In genomic region chr1:102498929-102499328, GRCh38 we compare ENCODE assay signal across 25 cellular contexts.
"Had no signal": no experiment of that assay in that cellular context is flagged by ENCODE, and none has a peak within 500 bp of the region (broad histone marks: within the 10 kb centered on the region; RNA-seq: fewer than 3 reads in every experiment).

No MANE protein-coding gene starts in this region.

- H3K36me3 ChIP-seq: left lung, lower lobe of right lung, neutrophil, right atrium auricular region, right lobe of liver, tibial nerve, upper lobe of left lung, vagina had no signal

- H3K4me1 ChIP-seq: left lung, lower lobe of right lung, right atrium auricular region, right lobe of liver, tibial nerve, upper lobe of left lung, vagina had no signal

- H3K27ac ChIP-seq: left lung, lower lobe of right lung, neutrophil, right atrium auricular region, right lobe of liver, tibial nerve, upper lobe of left lung, vagina had no signal

- H3K9me3 ChIP-seq: neutrophil, right lobe of liver, vagina had no signal

- DNase-seq: hypothalamus; immature natural killer cell; kidney; left colon; left lung; lower lobe of right lung; mammary epithelial cell; mesenchymal stem cell; naive thymus-derived CD8-positive, alpha-beta T cell; occipital lobe; right lobe of liver; stimulated activated CD4-positive, alpha-beta T cell treated with anti-CD3 and anti-CD28 coated beads, Interleukin-1b, Interleukin-23, amount 100 ng/mL, for 48 hours; stimulated activated CD4-positive, alpha-beta T cell treated with anti-CD3 and anti-CD28 coated beads, Interleukin-2, amount 100 ng/mL, for 48 hours; stimulated activated CD4-positive, alpha-beta T cell treated with anti-CD3 and anti-CD28 coated beads, Interleukin-4, amount 100 ng/mL, for 4 hours; stimulated activated CD8-positive, alpha-beta memory T cell treated with anti-CD3 and anti-CD28 coated beads, Interleukin-4, amount 100 ng/mL, for 48 hours; stimulated activated naive CD4-positive, alpha-beta T cell treated with Interleukin-2 at 50 U/mL for 16 hours; stimulated activated naive CD8-positive, alpha-beta T cell treated with anti-CD3 and anti-CD28 coated beads, Interleukin-15, amount 100 ng/mL, for 72 hours; substantia nigra; upper lobe of left lung had no signal

- H3K4me3 ChIP-seq: left lung, lower lobe of right lung, right atrium auricular region, right lobe of liver, smooth muscle cell, tibial nerve, upper lobe of left lung, vagina had no signal

- ATAC-seq: left colon; left lung; lower lobe of right lung; naive thymus-derived CD8-positive, alpha-beta T cell; right lobe of liver; stimulated activated memory B cell treated with anti-CD40 and anti-IgM and Interleukin-4, amounts not matched to agents 10 μg/mL and 1 μg/mL and 100 μg/mL, for 72 hours; stimulated activated naive CD8-positive, alpha-beta T cell treated with anti-CD3 and anti-CD28 coated beads, Interleukin-15, amount 100 ng/mL, for 72 hours had no signal

- H3K27me3 ChIP-seq: left lung, neutrophil, right atrium auricular region, right lobe of liver, tibial nerve, upper lobe of left lung, vagina had no signal
